ENCODE assay signal across 8 cellular contexts in genomic region chr14:34983148-34983760, GRCh38. TPM values are rescaled to one million over a fixed set of nuclear protein-coding genes. Genes with fewer than 3 reads are reported as not detected.
DNase-seq lines count a peak whose midpoint lies in the region; ATAC-seq and TF ChIP-seq lines count a peak whose summit lies in the region.

No MANE protein-coding gene starts in this region.

- no peaks in the 10 kb centered on the region for H3K9me3 ChIP-seq in mammary epithelial cell (replicated peaks; ENCODE audit: insufficient read depth, low read length)
- no peaks in the 10 kb centered on the region for H3K9me3 ChIP-seq in mucosa of descending colon

- H3K36me3 ChIP-seq in mammary epithelial cell (ENCODE audit: insufficient read depth, low read length) (no peaks in the 10 kb centered on the region), mucosa of descending colon (ENCODE audit: low read depth) (no peaks in the 10 kb centered on the region)

- H4K20me1 ChIP-seq in mammary epithelial cell (ENCODE audit: insufficient read depth, low read length) = no peaks in the 10 kb centered on the region

- peak overlapping the region; percentile 94 for H3K9ac ChIP-seq in mammary epithelial cell (ENCODE audit: insufficient read depth, low read length)

- peak overlapping the region; percentile 86 for H2AFZ ChIP-seq in mammary epithelial cell (ENCODE audit: low read depth, low read length)

- H3K27ac ChIP-seq in 22Rv1 = peak overlapping the region; percentile 97
- H3K27ac ChIP-seq in mammary epithelial cell (ENCODE audit: insufficient read depth, low read depth, low read length) = peak overlapping the region; percentile 91

- ATAC-seq in GM19397 (IDR thresholded peaks at IDR 0.05; ENCODE audit: unreplicated experiment) (peak; percentile 14), HG03439 (IDR thresholded peaks at IDR 0.05; ENCODE audit: unreplicated experiment) (peak; percentile 28), mucosa of descending colon (peak; percentile 22)

- TF ChIP-seq CTCF in 22Rv1 (IDR thresholded peaks at IDR 0.05) = no peak
- no peak for TF ChIP-seq CTCF in mammary epithelial cell (conservative IDR thresholded peaks at IDR 0.05 in 1 of 2, IDR thresholded peaks at IDR 0.05 in 1 of 2; ENCODE audit: extremely low read depth in 1 of 2, insufficient read depth in 1 of 2, low read depth in 1 of 2, low read length in 2 of 2)
- TF ChIP-seq CTCF in mucosa of descending colon (IDR thresholded peaks at IDR 0.05) = no peak

- H3K4me2 ChIP-seq in mammary epithelial cell (ENCODE audit: insufficient read depth, low read depth, low read length) = peak overlapping the region; percentile 94

- H3K27me3 ChIP-seq in mammary epithelial cell (ENCODE audit: insufficient read depth, low read length) = no peaks in the 10 kb centered on the region

- in situ Hi-C loops in mammary epithelial cell (cut with MboI; ENCODE audit: low sequenced_read_pairs in 2 of 2) = loop anchor here in 1 of 2 donors (10.0 kb wide), 1 partner anchor 108 kb away; the partner anchor contains the start of gene BAZ1A

- CTCF ChIA-PET in mammary epithelial cell (lab: Charles Lee; ENCODE audit: low non-redundant PET) = interaction anchor here (0.6 kb wide), 2 partner anchors 137 to 1103 kb away, joined by 3 read pairs; no protein-coding TSS in a partner anchor

- dilution Hi-C loops in mammary epithelial cell (cut with HindIII; ENCODE audit: low sequenced_read_pairs) = no loop called here

- no peak for DNase-seq in mammary epithelial cell
- no peak for DNase-seq in mucosa of descending colon
- DNase-seq in GM03348 (ENCODE audit: low spot score) = no peak
- no peak for DNase-seq in cerebellar cortex (ENCODE audit: low spot score)
- no peak for DNase-seq in GM19240 (ENCODE audit: insufficient read length, low spot score)

- peaks cover 85% of the 10 kb centered on the region for H3K79me2 ChIP-seq in mammary epithelial cell (ENCODE audit: insufficient read depth, low read length)

- H3K4me3 ChIP-seq in mammary epithelial cell (replicated peaks in 1 of 3; ENCODE audit: insufficient read depth in 1 of 3, low read depth in 2 of 3, low read length in 3 of 3) (peak overlapping the region; percentile 70 to 91 (median 90)), mucosa of descending colon (peak overlapping the region; percentile 37)

- TSS peak; percentile 65 for BruUV-seq in mammary epithelial cell (replicated peaks; lab: Mats Ljungman, UMichigan)

- H3K4me1 ChIP-seq in mammary epithelial cell (ENCODE audit: insufficient read depth, low read length) (peaks cover 14% of the 10 kb centered on the region), mucosa of descending colon (ENCODE audit: low read depth) (peaks cover 24% of the 10 kb centered on the region)

- intact Hi-C loops in mammary epithelial cell (cut with micrococcal nuclease) (loop anchor here (5.0 kb wide), 2 partner anchors 271 to 306 kb away; partner anchors contain the start of gene CFL2), mucosa of descending colon (cut with DNase I, micrococcal nuclease) (loop anchor here in 1 of 2 donors (10.0 kb wide), 1 partner anchor 142 kb away; the partner anchor contains the start of genes PPP2R3C and PRORP)

- under 1% methylated on average over 16 of the region's 28 CpGs for WGBS in mammary epithelial cell (ENCODE audit: low coverage, missing lambda C conversion rate)

RNA-seq across cellular contexts. Expression of gene SRP54, which starts 0.5 kb away (rescaled TPM):
- total RNA-seq in mammary epithelial cell (10 to 100 TPM; 51.3 to 61.4 TPM), mucosa of descending colon (10 to 100 TPM; 32.9 to 45.6 (median 40.6) TPM)
- polyA plus RNA-seq in mammary epithelial cell = 39.4 TPM
- 24.9 TPM for polyA minus RNA-seq in mammary epithelial cell
